ENCODE assay signal across 33 cellular contexts in the genomic region with DNA sequence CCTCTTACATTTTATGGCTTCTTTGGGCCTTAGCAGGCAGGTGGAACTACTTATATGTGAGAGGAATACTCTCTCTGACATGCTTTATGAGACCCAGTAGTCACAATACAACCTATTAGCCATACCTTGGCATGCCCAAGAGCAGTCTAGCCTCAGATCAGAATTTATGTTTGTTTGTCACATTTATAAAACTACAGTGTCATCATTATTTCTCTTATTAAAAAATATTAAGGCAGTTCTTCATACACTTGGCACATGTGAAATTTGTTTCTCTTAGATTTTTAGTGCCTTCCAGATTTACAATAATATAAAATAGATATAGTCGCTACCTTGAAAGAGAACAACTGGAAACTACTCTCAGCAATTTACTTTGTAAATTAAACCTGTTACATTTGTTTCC.
"Had no signal": no experiment of that assay in that cellular context is flagged by ENCODE, and none has a peak within 500 bp of the region (broad histone marks: within the 10 kb centered on the region; RNA-seq: fewer than 3 reads in every experiment).

No MANE protein-coding gene starts in this region.

- DNase-seq: activated B cell treated with CpG ODN at 0.5 μM for 24 hours; activated CD4-positive, alpha-beta memory T cell treated with anti-CD3 and anti-CD28 coated beads for 36 hours; activated CD4-positive, alpha-beta T cell treated with anti-CD3 and anti-CD28 coated beads for 4 hours; activated CD4-positive, alpha-beta T cell treated with anti-CD3 and anti-CD28 coated beads, Interleukin-2, amount 10 ng/mL, durations not matched to agents 24 days and 14 days; activated CD4-positive, alpha-beta T cell treated with anti-CD3 and anti-CD28 coated beads, Interleukin-2, amount 50 U/mL, for 1 hour; activated CD4-positive, alpha-beta T cell treated with anti-CD3 and anti-CD28 coated beads, Interleukin-2, amount 50 U/mL, for 4 hours; activated CD4-positive, CD25-positive, alpha-beta regulatory T cell treated with anti-CD3 and anti-CD28 coated beads, Interleukin-2, amount 50 U/mL, for 72 hours; activated CD8-positive, alpha-beta memory T cell treated with anti-CD3 and anti-CD28 coated beads, Interleukin-2, amount 50 U/mL, for 4 hours; activated CD8-positive, alpha-beta T cell treated with anti-CD3 and anti-CD28 coated beads for 36 hours; activated effector memory CD4-positive, alpha-beta T cell treated with anti-CD3 and anti-CD28 coated beads, Interleukin-2, amount 50 U/mL, for 16 hours; activated gamma-delta T cell treated with Interleukin-2 at 50 U/mL for 16 hours; activated naive CD4-positive, alpha-beta T cell; activated naive CD4-positive, alpha-beta T cell treated with anti-CD3 and anti-CD28 coated beads for 36 hours; activated naive CD4-positive, alpha-beta T cell treated with anti-CD3 and anti-CD28 coated beads, Interleukin-2, amount 50 U/mL, for 16 hours; activated naive CD8-positive, alpha-beta T cell treated with anti-CD3 and anti-CD28 coated beads, Interleukin-2, amount 10 ng/mL, durations not matched to agents 7 days and 5 days; activated naive CD8-positive, alpha-beta T cell treated with anti-CD3 and anti-CD28 coated beads, Interleukin-2, amount 50 U/mL, for 24 hours; activated T-cell treated with anti-CD3 and anti-CD28 coated beads for 4 hours; activated T-cell treated with anti-CD3 and anti-CD28 coated beads, Interleukin-2, amount 50 U/mL, for 1 hour; activated T-cell treated with anti-CD3 and anti-CD28 coated beads, Interleukin-2, amount 50 U/mL, for 4 hours; activated T-cell treated with anti-CD3 and anti-CD28 coated beads, Interleukin-2, amount 50 U/mL, for 72 hours; amygdala; anterior cingulate cortex; caudate nucleus; cerebellar nuclear complex; T-helper 2 cell; T-helper 9 cell had no signal

- ATAC-seq: activated CD8-positive, alpha-beta T cell treated with anti-CD3 and anti-CD28 coated beads for 36 hours; activated naive CD4-positive, alpha-beta T cell treated with anti-CD3 and anti-CD28 coated beads, Interleukin-2, amount 50 U/mL, for 72 hours; activated naive CD8-positive, alpha-beta T cell treated with anti-CD3 and anti-CD28 coated beads, Interleukin-2, amount 50 U/mL, for 24 hours; activated T-cell treated with anti-CD3 and anti-CD28 coated beads, Interleukin-2, amount 50 U/mL, for 4 hours; activated T-cell treated with anti-CD3 and anti-CD28 coated beads, Interleukin-2, amount 50 U/mL, for 72 hours; activated T-helper 17 cell treated with anti-CD3 and anti-CD28 coated beads, Interleukin-2, amount 50 U/mL, for 72 hours had no signal

- FAIRE-seq: bronchial epithelial cell, TTC549 had no signal

- H3K4me1 ChIP-seq: ascending aorta had no signal

- H3K4me3 ChIP-seq: ascending aorta, cardiac muscle cell had no signal

- H3K27ac ChIP-seq: ascending aorta, cardiac muscle cell, VCaP had no signal

- H3K36me3 ChIP-seq: ascending aorta, cardiac muscle cell had no signal

- H3K27me3 ChIP-seq: ascending aorta, cardiac muscle cell had no signal
